ENCODE assay signal across 30 cellular contexts in the genomic region with DNA sequence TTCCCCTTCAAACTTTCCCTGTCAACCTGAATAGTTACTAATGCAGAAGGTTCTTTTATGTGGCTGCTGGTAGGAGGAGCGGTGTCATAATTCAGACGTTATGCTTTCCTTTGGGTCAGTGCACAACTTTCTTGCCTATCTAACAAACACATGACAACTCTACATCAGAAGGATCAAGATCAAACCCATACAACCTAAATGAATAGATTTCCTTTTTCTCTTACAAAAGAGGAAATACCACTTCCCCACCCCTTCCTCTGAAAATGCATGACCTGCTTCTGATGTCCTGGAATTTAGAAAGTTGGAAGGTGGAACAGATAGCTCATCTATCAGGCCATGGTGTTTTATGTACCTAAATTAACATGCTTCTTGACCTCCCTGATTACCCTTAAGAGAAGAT.
"Had no signal": no experiment of that assay in that cellular context is flagged by ENCODE, and none has a peak within 500 bp of the region (broad histone marks: within the 10 kb centered on the region; RNA-seq: fewer than 3 reads in every experiment).

No MANE protein-coding gene starts in this region.

- ATAC-seq: activated CD4-positive, CD25-positive, alpha-beta regulatory T cell treated with anti-CD3 and anti-CD28 coated beads, Interleukin-2, amount 50 U/mL, for 24 hours; activated naive CD4-positive, alpha-beta T cell treated with anti-CD3 and anti-CD28 coated beads, Interleukin-2, amount 50 U/mL, for 72 hours; activated T-cell treated with anti-CD3 and anti-CD28 coated beads, Interleukin-2, amount 50 U/mL, for 72 hours; effector memory CD8-positive, alpha-beta T cell; esophagus mucosa; foreskin keratinocyte; gastrocnemius medialis; T-helper 17 cell had no signal

- H3K27ac ChIP-seq: ascending aorta, breast epithelium, cardiac muscle cell, colonic mucosa, foreskin keratinocyte, gastrocnemius medialis, WERI-Rb-1 had no signal

- H3K36me3 ChIP-seq: ascending aorta, breast epithelium, cardiac muscle cell, colonic mucosa, gastrocnemius medialis, heart right ventricle, WERI-Rb-1 had no signal

- H3K9me3 ChIP-seq: ascending aorta, breast epithelium, colonic mucosa, gastrocnemius medialis had no signal

- H3K4me1 ChIP-seq: ascending aorta, breast epithelium, colonic mucosa, foreskin keratinocyte, gastrocnemius medialis had no signal

- H3K27me3 ChIP-seq: ascending aorta, breast epithelium, cardiac muscle cell, colonic mucosa, foreskin keratinocyte, gastrocnemius medialis, heart right ventricle had no signal

- H3K4me3 ChIP-seq: ascending aorta, breast epithelium, cardiac muscle cell, colonic mucosa, gastrocnemius medialis, heart right ventricle had no signal

- DNase-seq: activated B cell treated with CpG ODN at 0.5 μM for 24 hours; activated CD4-positive, alpha-beta T cell treated with anti-CD3 and anti-CD28 coated beads for 48 hours; activated CD4-positive, alpha-beta T cell treated with anti-CD3 and anti-CD28 coated beads, Interleukin-2, amount 50 U/mL, for 1 hour; activated CD4-positive, alpha-beta T cell treated with anti-CD3 and anti-CD28 coated beads, Interleukin-2, amount 50 U/mL, for 48 hours; activated CD8-positive, alpha-beta memory T cell treated with anti-CD3 and anti-CD28 coated beads, Interleukin-2, amount 50 U/mL, for 48 hours; activated gamma-delta T cell; activated naive CD4-positive, alpha-beta T cell; activated naive CD4-positive, alpha-beta T cell treated with anti-CD3 and anti-CD28 coated beads, Interleukin-2, amount 10 ng/mL, durations not matched to agents 7 days and 5 days; activated naive CD8-positive, alpha-beta T cell treated with anti-CD3 and anti-CD28 coated beads, Interleukin-2, amount 10 ng/mL, durations not matched to agents 7 days and 5 days; activated T-cell treated with anti-CD3 and anti-CD28 coated beads for 4 hours; activated T-cell treated with anti-CD3 and anti-CD28 coated beads, Interleukin-2, amount 50 U/mL, for 24 hours; activated T-cell treated with anti-CD3 and anti-CD28 coated beads, Interleukin-2, amount 50 U/mL, for 72 hours; central memory CD4-positive, alpha-beta T cell; cerebellar nuclear complex; colonic mucosa; effector CD4-positive, alpha-beta T cell; effector memory CD8-positive, alpha-beta T cell; foreskin keratinocyte; gastrocnemius medialis; heart right ventricle; T-helper 1 cell; T-helper 17 cell; T1000; WERI-Rb-1 had no signal
